In genomic region chr3:73018298-73018697, GRCh38 we compare ENCODE assay signal across 25 cellular contexts.
"Had no signal": no experiment of that assay in that cellular context is flagged by ENCODE, and none has a peak within 500 bp of the region (broad histone marks: within the 10 kb centered on the region; RNA-seq: fewer than 3 reads in every experiment).

No MANE protein-coding gene starts in this region.

- H3K4me3 Mint-ChIP-seq: activated naive CD4-positive, alpha-beta T cell treated with anti-CD3 and anti-CD28 coated beads, Interleukin-2, amount 10 ng/mL, durations not matched to agents 7 days and 5 days; T-helper 2 cell treated with Interferon-gamma antibody and Interleukin-4, amounts not matched to agents 5 μg/mL and 100 μg/mL, for 36 hours had no signal

- H3K27me3 Mint-ChIP-seq: activated naive CD4-positive, alpha-beta T cell treated with anti-CD3 and anti-CD28 coated beads, Interleukin-2, amount 10 ng/mL, durations not matched to agents 7 days and 5 days; naive B cell had no signal

- H3K27ac Mint-ChIP-seq: activated naive CD4-positive, alpha-beta T cell treated with anti-CD3 and anti-CD28 coated beads, Interleukin-2, amount 10 ng/mL, durations not matched to agents 7 days and 5 days; T-helper 2 cell treated with Interferon-gamma antibody and Interleukin-4, amounts not matched to agents 5 μg/mL and 100 μg/mL, for 36 hours had no signal

- ATAC-seq: gastroesophageal sphincter, heart right ventricle, left ventricle myocardium superior, mucosa of descending colon, pancreas had no signal

- H3K9me3 Mint-ChIP-seq: activated naive CD4-positive, alpha-beta T cell treated with anti-CD3 and anti-CD28 coated beads, Interleukin-2, amount 10 ng/mL, durations not matched to agents 7 days and 5 days; naive B cell; T-helper 2 cell treated with Interferon-gamma antibody and Interleukin-4, amounts not matched to agents 5 μg/mL and 100 μg/mL, for 36 hours had no signal

- H3K27ac ChIP-seq: esophagus muscularis mucosa, gastroesophageal sphincter, heart right ventricle, neutrophil, pancreas, sigmoid colon, SJSA1, spleen, tibial artery had no signal

- H3K27me3 ChIP-seq: esophagus muscularis mucosa, gastroesophageal sphincter, heart right ventricle, neutrophil, pancreas, sigmoid colon, SJSA1, spleen, tibial artery had no signal

- DNase-seq: activated CD4-positive, alpha-beta T cell treated with anti-CD3 and anti-CD28 coated beads for 4 hours; activated CD8-positive, alpha-beta memory T cell treated with anti-CD3 and anti-CD28 coated beads for 24 hours; activated CD8-positive, alpha-beta memory T cell treated with anti-CD3 and anti-CD28 coated beads, Interleukin-2, amount 50 U/mL, for 48 hours; activated naive CD4-positive, alpha-beta T cell treated with anti-CD3 and anti-CD28 coated beads, Interleukin-2, amount 10 ng/mL, durations not matched to agents 7 days and 5 days; cerebellar nuclear complex; cortex of kidney; effector CD4-positive, alpha-beta T cell; heart right ventricle; kidney glomerular epithelial cell; left ventricle myocardium superior; mesenchymal stem cell; mucosa of descending colon; naive B cell; pancreas; sigmoid colon; spleen; stimulated activated naive CD4-positive, alpha-beta T cell; substantia nigra; SW 1271; tibial artery had no signal

- H3K9me3 ChIP-seq: esophagus muscularis mucosa, gastroesophageal sphincter, heart right ventricle, mucosa of descending colon, neutrophil, pancreas, sigmoid colon, SJSA1, spleen, tibial artery had no signal
